Comparison of ENCODE assay signal across 9 cellular contexts in genomic region chr1:182602945-182603645, GRCh38. TPM values are rescaled to one million over a fixed set of nuclear protein-coding genes. Genes with fewer than 3 reads are reported as not detected.
DNase-seq lines count a peak whose midpoint lies in the region; ATAC-seq and TF ChIP-seq lines count a peak whose summit lies in the region.
"Had no signal": no experiment of that assay in that cellular context is flagged by ENCODE, and none has a peak within 500 bp of the region (broad histone marks: within the 10 kb centered on the region; RNA-seq: fewer than 3 reads in every experiment).

No MANE protein-coding gene starts in this region.

- TF ChIP-seq CTCF in MM.1S (IDR thresholded peaks at IDR 0.05; ENCODE audit: low read length) (no peak), psoas muscle (IDR thresholded peaks at IDR 0.05) (no peak)

- peak overlapping the region; percentile 96 for H3K4me2 ChIP-seq in MM.1S (ENCODE audit: low read depth, low read length)

- H3K9ac ChIP-seq in ES-I3 (ENCODE audit: low read depth, low read length) (peak overlapping the region; percentile 43; the same call in 1 of the 2 replicates), MM.1S (ENCODE audit: low read length) (peak overlapping the region; percentile 70; the same call in 1 of the 2 replicates)

- H3K9me3 ChIP-seq in ES-I3 (ENCODE audit: control insufficient read depth, insufficient read depth, low read length) = no peaks in the 10 kb centered on the region
- H3K9me3 ChIP-seq in MM.1S (replicated peaks; ENCODE audit: insufficient read depth, low read length) = no peaks in the 10 kb centered on the region
- no peaks in the 10 kb centered on the region for H3K9me3 ChIP-seq in psoas muscle

- ATAC-seq in central memory CD8-positive, alpha-beta T cell (replicated peaks; ENCODE audit: extremely low read depth, poor library complexity, severe bottlenecking) = peak; percentile 41
- ATAC-seq in psoas muscle = no peak
- ATAC-seq in HG03571 (IDR thresholded peaks at IDR 0.05; ENCODE audit: unreplicated experiment) = no peak

- H3K4me1 ChIP-seq in ES-I3 (ENCODE audit: insufficient read depth, low read length) (peaks cover 9% of the 10 kb centered on the region; the same call in 1 of the 2 replicates), MM.1S (ENCODE audit: low read length) (peaks cover 28% of the 10 kb centered on the region), psoas muscle (peaks cover 32% of the 10 kb centered on the region)

- H3K79me2 ChIP-seq in MM.1S (ENCODE audit: low read length) = peaks cover 13% of the 10 kb centered on the region

- H3K9me2 ChIP-seq in MM.1S (replicated peaks; ENCODE audit: insufficient read depth, low read length) = no peaks in the 10 kb centered on the region

- intact Hi-C loops in psoas muscle (cut with DNase I) = loop anchor here in 1 of 2 donors (5.0 kb wide), 1 partner anchor 161 kb away; no protein-coding TSS in a partner anchor

- WGBS in psoas muscle, 3 donors = 55 to 62% (median 56%) methylated on average over 10 of the region's 10 CpGs

- H3K27ac Mint-ChIP-seq in central memory CD8-positive, alpha-beta T cell (ENCODE audit: low read depth) = peak overlapping the region; percentile 52

- H2AFZ ChIP-seq in MM.1S (ENCODE audit: low read length) = 0 out of 2 replicates have a peak overlapping the region, but pooled peaks have one; percentile 73

- H3F3A ChIP-seq in MM.1S (ENCODE audit: insufficient read depth, low read length) = peaks cover 5% of the 10 kb centered on the region; the same call in 1 of the 2 replicates

- peak overlapping the region; percentile 74 for H3K4me3 ChIP-seq in MM.1S (ENCODE audit: low read length)
- H3K4me3 ChIP-seq in psoas muscle = peak overlapping the region; percentile 69

- H3K27me3 Mint-ChIP-seq in central memory CD8-positive, alpha-beta T cell = peaks cover 16% of the 10 kb centered on the region

- no peaks in the 10 kb centered on the region for H3K4me1 Mint-ChIP-seq in central memory CD8-positive, alpha-beta T cell

- H3K4me3 Mint-ChIP-seq in central memory CD8-positive, alpha-beta T cell = peak overlapping the region; percentile 71

- DNase-seq in MM.1S (no peak), psoas muscle (no peak), DMS53 treated with DMSO at 0.1 percent for 48 hours (lab: John Stamatoyannopoulos, UW; ENCODE audit: unreplicated experiment) (no peak), GOT3 (lab: John Stamatoyannopoulos, UW) (no peak)
- no peak for DNase-seq in central memory CD8-positive, alpha-beta T cell (ENCODE audit: low spot score in 2 of 2)
- no peak for DNase-seq in stimulated activated CD4-positive, alpha-beta T cell treated with anti-CD3 and anti-CD28 coated beads, Interleukin-12 subunit alpha, Interleukin-12 subunit beta, amount 100 ng/mL, for 4 hours
- DNase-seq: NCI-H187 had no signal

- H4K20me1 ChIP-seq in MM.1S (ENCODE audit: insufficient read depth, low read length) = no peaks in the 10 kb centered on the region

- peaks cover 3% of the 10 kb centered on the region for H3K36me3 Mint-ChIP-seq in central memory CD8-positive, alpha-beta T cell (ENCODE audit: insufficient read depth)

- H3K27ac ChIP-seq in MM.1S (ENCODE audit: low read length) (no peak overlapping the region), psoas muscle (peak overlapping the region; percentile 74)

- H3K36me3 ChIP-seq in ES-I3 (ENCODE audit: insufficient read depth, low read length) = no peaks in the 10 kb centered on the region; the same call in 1 of the 2 replicates
- no peaks in the 10 kb centered on the region; the same call in 1 of the 2 replicates for H3K36me3 ChIP-seq in MM.1S (replicated peaks; ENCODE audit: insufficient read depth, low read length)
- peaks cover 0 to 22% of the 10 kb centered on the region in 2 donors for H3K36me3 ChIP-seq in psoas muscle (ENCODE audit: insufficient read depth in 1 of 2, low read depth in 1 of 2)

- no peaks in the 10 kb centered on the region; the same call in 1 of the 2 replicates for H3K27me3 ChIP-seq in MM.1S (replicated peaks; ENCODE audit: insufficient read depth, low read length)
- no peaks in the 10 kb centered on the region for H3K27me3 ChIP-seq in psoas muscle (ENCODE audit: insufficient read depth in 3 of 3, low read length in 2 of 3)

- no peaks in the 10 kb centered on the region for H3K9me3 Mint-ChIP-seq in central memory CD8-positive, alpha-beta T cell

RNA-seq across cellular contexts. Expression of gene RGS16, which starts 1.1 kb away (rescaled TPM):
- 10 to 100 TPM in 2 of 4 donors, 1 to 10 TPM in 2; 1.2 to 17.5 (median 6.9) TPM for total RNA-seq in psoas muscle
- polyA plus RNA-seq in psoas muscle = 10 to 100 TPM in 1 of 3 donors, under 1 TPM in 2; 0.72 to 22.5 (median 0.86) TPM

RNA-seq across cellular contexts. Expression of gene RNASEL, which starts 14.0 kb away (rescaled TPM):
- 1 to 10 TPM; 1.5 to 4.4 (median 2.1) TPM for total RNA-seq in psoas muscle
- polyA plus RNA-seq in psoas muscle = 1 to 10 TPM in 1 of 3 donors, under 1 TPM in 2; 0.61 to 3.4 (median 0.82) TPM
